ENCODE assay signal across 19 cellular contexts in genomic region chr15:69600556-69601085, GRCh38.
DNase-seq lines count a peak whose midpoint lies in the region; ATAC-seq and TF ChIP-seq lines count a peak whose summit lies in the region.
"Had no signal": no experiment of that assay in that cellular context is flagged by ENCODE, and none has a peak within 500 bp of the region (broad histone marks: within the 10 kb centered on the region; RNA-seq: fewer than 3 reads in every experiment).

No MANE protein-coding gene starts in this region.

- H3K27me3 Mint-ChIP-seq in activated T-cell treated with anti-CD3 and anti-CD28 coated beads, Interleukin-2, amount 50 U/mL, for 24 hours: peaks cover 22% of the 10 kb centered on the region
- H3K27me3 Mint-ChIP-seq in activated T-cell treated with anti-CD3 and anti-CD28 coated beads, Interleukin-2, amount 50 U/mL, for 4 hours (ENCODE audit: low read depth): peaks cover 4% of the 10 kb centered on the region

- H3K36me3 Mint-ChIP-seq in activated T-cell treated with anti-CD3 and anti-CD28 coated beads, Interleukin-2, amount 50 U/mL, for 24 hours (ENCODE audit: low read depth): no peaks in the 10 kb centered on the region
- no peaks in the 10 kb centered on the region for H3K36me3 Mint-ChIP-seq in activated T-cell treated with anti-CD3 and anti-CD28 coated beads, Interleukin-2, amount 50 U/mL, for 4 hours (ENCODE audit: insufficient read depth)
- H3K36me3 Mint-ChIP-seq: CD4-positive, alpha-beta memory T cell had no signal

- no peak for ATAC-seq in activated T-cell treated with anti-CD3 and anti-CD28 coated beads, Interleukin-2, amount 50 U/mL, for 4 hours
- no peak for ATAC-seq in HG03175 (IDR thresholded peaks at IDR 0.05; ENCODE audit: unreplicated experiment)
- ATAC-seq: A549, HCT116 had no signal

- peak; percentile 5 for DNase-seq in activated T-cell treated with anti-CD3 and anti-CD28 coated beads, Interleukin-2, amount 50 U/mL, for 24 hours
- no peak for DNase-seq in activated T-cell treated with anti-CD3 and anti-CD28 coated beads, Interleukin-2, amount 50 U/mL, for 4 hours
- DNase-seq in posterior vena cava (ENCODE audit: low spot score): peak; percentile 32
- DNase-seq in activated naive CD4-positive, alpha-beta T cell treated with anti-CD3 and anti-CD28 coated beads, Interleukin-2, amount 50 U/mL, for 16 hours: no peak
- DNase-seq: AML-193; CD4-positive, alpha-beta memory T cell; DMS153; DMS79 treated with DMSO at 0.1 percent for 48 hours; GF-D8; GOT3; H7; HFFc6 had no signal

- H3K9me3 Mint-ChIP-seq in activated T-cell treated with anti-CD3 and anti-CD28 coated beads, Interleukin-2, amount 50 U/mL, for 24 hours: no peaks in the 10 kb centered on the region
- H3K9me3 Mint-ChIP-seq in activated T-cell treated with anti-CD3 and anti-CD28 coated beads, Interleukin-2, amount 50 U/mL, for 4 hours: no peaks in the 10 kb centered on the region
- H3K9me3 Mint-ChIP-seq: CD4-positive, alpha-beta memory T cell; HFFc6 had no signal

- intact Hi-C loops in posterior vena cava (cut with DNase I): no loop called here

- H3K27ac Mint-ChIP-seq in activated T-cell treated with anti-CD3 and anti-CD28 coated beads, Interleukin-2, amount 50 U/mL, for 24 hours: peak overlapping the region; percentile 18
- H3K27ac Mint-ChIP-seq: CD4-positive, alpha-beta memory T cell; HFFc6 had no signal

- no peaks in the 10 kb centered on the region for H3K4me1 Mint-ChIP-seq in activated T-cell treated with anti-CD3 and anti-CD28 coated beads, Interleukin-2, amount 50 U/mL, for 24 hours (ENCODE audit: low read depth)
- H3K4me1 Mint-ChIP-seq in activated T-cell treated with anti-CD3 and anti-CD28 coated beads, Interleukin-2, amount 50 U/mL, for 4 hours (ENCODE audit: low read depth): no peaks in the 10 kb centered on the region

- H3K4me3 Mint-ChIP-seq in activated T-cell treated with anti-CD3 and anti-CD28 coated beads, Interleukin-2, amount 50 U/mL, for 24 hours: no peak overlapping the region
- H3K4me3 Mint-ChIP-seq in activated T-cell treated with anti-CD3 and anti-CD28 coated beads, Interleukin-2, amount 50 U/mL, for 4 hours: no peak overlapping the region
- H3K4me3 Mint-ChIP-seq: CD14-positive monocyte; CD4-positive, alpha-beta memory T cell; HFFc6 had no signal

- H3K27ac ChIP-seq in C4-2B (peak overlapping the region; percentile 34), VCaP (peak overlapping the region; percentile 88; the same call in 1 of the 2 replicates)
- H3K27ac ChIP-seq: A549, HL-60 had no signal

- TF ChIP-seq CTCF in C4-2B (conservative IDR thresholded peaks at IDR 0.05) (no peak), VCaP (conservative IDR thresholded peaks at IDR 0.05) (no peak)

Comparison
In these comparisons a context has a peak if more than half of its experiments do, and no peak if none do; other contexts are left out.
1. DNase-seq: peak in activated T-cell treated with anti-CD3 and anti-CD28 coated beads, Interleukin-2, amount 50 U/mL, for 24 hours (single experiment) and posterior vena cava (single experiment); none in activated T-cell treated with anti-CD3 and anti-CD28 coated beads, Interleukin-2, amount 50 U/mL, for 4 hours (single experiment) and activated naive CD4-positive, alpha-beta T cell treated with anti-CD3 and anti-CD28 coated beads, Interleukin-2, amount 50 U/mL, for 16 hours (single experiment).